In genomic region chr7:75599244-75599771, GRCh38 we compare ENCODE assay signal across 9 cellular contexts.
DNase-seq lines count a peak whose midpoint lies in the region; ATAC-seq lines count a peak whose summit lies in the region.
"Had no signal": no experiment of that assay in that cellular context is flagged by ENCODE, and none has a peak within 500 bp of the region (broad histone marks: within the 10 kb centered on the region; RNA-seq: fewer than 3 reads in every experiment).

No MANE protein-coding gene starts in this region.

- H3K4me1 Mint-ChIP-seq in T-helper 2 cell treated with Interferon-gamma antibody and Interleukin-4, amounts not matched to agents 5 μg/mL and 100 μg/mL, for 36 hours (ENCODE audit: low read depth), result peaks cover 16% of the 10 kb centered on the region

- H3K27ac Mint-ChIP-seq in T-helper 2 cell treated with Interferon-gamma antibody and Interleukin-4, amounts not matched to agents 5 μg/mL and 100 μg/mL, for 36 hours, result no peak overlapping the region

- no peaks in the 10 kb centered on the region for H3K36me3 Mint-ChIP-seq in T-helper 2 cell treated with Interferon-gamma antibody and Interleukin-4, amounts not matched to agents 5 μg/mL and 100 μg/mL, for 36 hours (ENCODE audit: low read depth)

- ATAC-seq in HG03025 (IDR thresholded peaks at IDR 0.05; ENCODE audit: low FRiP score, unreplicated experiment), result no peak

- no peak overlapping the region for H3K4me3 Mint-ChIP-seq in T-helper 2 cell treated with Interferon-gamma antibody and Interleukin-4, amounts not matched to agents 5 μg/mL and 100 μg/mL, for 36 hours

- DNase-seq in D341Med (ENCODE audit: low spot score) (peak; percentile 91), NCI-H2227 (lab: John Stamatoyannopoulos, UW; ENCODE audit: unreplicated experiment) (peak; percentile 78), foreskin melanocyte (peak; percentile 84), nucleus accumbens (lab: John Stamatoyannopoulos, UW) (peak; percentile 38 to 99 (median 93)), activated gamma-delta T cell (lab: John Stamatoyannopoulos, UW) (no peak), HK-2 (ENCODE audit: unreplicated experiment) (no peak)
- no peak for DNase-seq in T-helper 2 cell treated with Interferon-gamma antibody and Interleukin-4, amounts not matched to agents 5 μg/mL and 100 μg/mL, for 36 hours (ENCODE audit: low spot score)
- DNase-seq: NK-92 treated with Interleukin-12 subunit alpha and Interleukin-12 subunit beta, amount 100 ng/mL, for 24 hours had no signal

- no peaks in the 10 kb centered on the region for H3K27me3 Mint-ChIP-seq in T-helper 2 cell treated with Interferon-gamma antibody and Interleukin-4, amounts not matched to agents 5 μg/mL and 100 μg/mL, for 36 hours (ENCODE audit: low read depth)

- no peaks in the 10 kb centered on the region for H3K9me3 Mint-ChIP-seq in T-helper 2 cell treated with Interferon-gamma antibody and Interleukin-4, amounts not matched to agents 5 μg/mL and 100 μg/mL, for 36 hours

Comparison
In these comparisons a context has a peak if more than half of its experiments do, and no peak if none do; other contexts are left out.
1. DNase-seq: peak in D341Med (single experiment), NCI-H2227 (single experiment), foreskin melanocyte (single experiment) and nucleus accumbens (56 of 56); none in activated gamma-delta T cell (single experiment), HK-2 (single experiment) and T-helper 2 cell treated with Interferon-gamma antibody and Interleukin-4, amounts not matched to agents 5 μg/mL and 100 μg/mL, for 36 hours (single experiment).